ENCODE assay signal across 16 cellular contexts in genomic region chrX:149283853-149284252, GRCh38.
DNase-seq lines count a peak whose midpoint lies in the region; ATAC-seq, FAIRE-seq and TF ChIP-seq lines count a peak whose summit lies in the region.
"Had no signal": no experiment of that assay in that cellular context is flagged by ENCODE, and none has a peak within 500 bp of the region (broad histone marks: within the 10 kb centered on the region; RNA-seq: fewer than 3 reads in every experiment).

No MANE protein-coding gene starts in this region.

- no peaks in the 10 kb centered on the region for H3K36me3 Mint-ChIP-seq in activated T-cell treated with anti-CD3 and anti-CD28 coated beads, Interleukin-2, amount 50 U/mL, for 24 hours (ENCODE audit: low read depth)
- no peaks in the 10 kb centered on the region for H3K36me3 Mint-ChIP-seq in activated naive CD8-positive, alpha-beta T cell treated with anti-CD3 and anti-CD28 coated beads, Interleukin-2, amount 50 U/mL, for 24 hours (ENCODE audit: low read depth)
- H3K36me3 Mint-ChIP-seq: CD4-positive, CD25-positive, alpha-beta regulatory T cell had no signal

- no peaks in the 10 kb centered on the region for H3K4me1 ChIP-seq in A549
- H3K4me1 ChIP-seq in kidney (ENCODE audit: control insufficient read depth in 1 of 2, insufficient read depth in 1 of 2, low read depth in 1 of 2, low read length in 2 of 2), result no peaks in the 10 kb centered on the region

- peaks cover 27% of the 10 kb centered on the region for H3K4me1 Mint-ChIP-seq in activated T-cell treated with anti-CD3 and anti-CD28 coated beads, Interleukin-2, amount 50 U/mL, for 24 hours (ENCODE audit: low read depth)
- H3K4me1 Mint-ChIP-seq in activated naive CD8-positive, alpha-beta T cell treated with anti-CD3 and anti-CD28 coated beads, Interleukin-2, amount 50 U/mL, for 24 hours, result peaks cover 38% of the 10 kb centered on the region
- H3K4me1 Mint-ChIP-seq: CD4-positive, CD25-positive, alpha-beta regulatory T cell had no signal

- H3K4me2 ChIP-seq in A549, result no peak overlapping the region
- H3K4me2 ChIP-seq: BLaER1 treated with 17β-estradiol and CSF1 and Interleukin-3, amounts not matched to agents 10 nM and 100 nM had no signal

- TF ChIP-seq RAD21 in A549 (conservative IDR thresholded peaks at IDR 0.05 in 1 of 2, IDR thresholded peaks at IDR 0.05 in 1 of 2), result no peak

- POLR2A ChIA-PET in A549 (lab: Yijun Ruan, JAX), result no interaction called here
- POLR2A ChIA-PET in RWPE1 (lab: Yijun Ruan, JAX; ENCODE audit: low non-redundant PET), result no interaction called here

- no peak for ATAC-seq in A549
- ATAC-seq in activated naive CD8-positive, alpha-beta T cell treated with anti-CD3 and anti-CD28 coated beads, Interleukin-2, amount 50 U/mL, for 24 hours, result no peak
- no peak for ATAC-seq in HG03135 (IDR thresholded peaks at IDR 0.05; ENCODE audit: unreplicated experiment)

- no peak for TF ChIP-seq EP300 in A549 (IDR thresholded peaks at IDR 0.05)

- CTCF ChIA-PET in A549 (lab: Yijun Ruan, JAX), result interaction anchor here (0.8 to 1.4 kb wide), 2 partner anchors 14 to 243 kb away, joined by 3 read pairs; no protein-coding TSS in a partner anchor
- CTCF ChIA-PET in RWPE1 (lab: Yijun Ruan, JAX), result no interaction called here

- no peak overlapping the region for H3K27ac ChIP-seq in A549
- no peak overlapping the region for H3K27ac ChIP-seq in kidney (ENCODE audit: low read depth in 2 of 2, low read length in 2 of 2)
- no peak overlapping the region for H3K27ac ChIP-seq in RWPE1
- H3K27ac ChIP-seq: BLaER1 treated with 17β-estradiol and CSF1 and Interleukin-3, amounts not matched to agents 10 nM and 100 nM had no signal

- no peak for TF ChIP-seq CTCF in A549 (IDR thresholded peaks at IDR 0.05)
- no peak for TF ChIP-seq CTCF in kidney (IDR thresholded peaks at IDR 0.05; ENCODE audit: borderline replicate concordance, extremely low read depth, insufficient read depth)
- TF ChIP-seq CTCF in RWPE1 (conservative IDR thresholded peaks at IDR 0.05; ENCODE audit: low read depth), result no peak

- no peak overlapping the region for H3K9ac ChIP-seq in kidney (ENCODE audit: low read length in 2 of 2)
- H3K9ac ChIP-seq: BLaER1 treated with 17β-estradiol and CSF1 and Interleukin-3, amounts not matched to agents 10 nM and 100 nM had no signal

- FAIRE-seq in A549 (lab: Jason Lieb, UNC), result no peak
- FAIRE-seq in kidney (lab: Jason Lieb, UNC), result peak; percentile 30
- FAIRE-seq: H54, HTR-8/SVneo had no signal

- H3K9me3 ChIP-seq in A549, result no peaks in the 10 kb centered on the region
- H3K9me3 ChIP-seq in kidney (ENCODE audit: control insufficient read depth in 1 of 2, low read length in 2 of 2), result no peaks in the 10 kb centered on the region
- H3K9me3 ChIP-seq: BLaER1 treated with 17β-estradiol and CSF1 and Interleukin-3, amounts not matched to agents 10 nM and 100 nM had no signal

- TF ChIP-seq POLR2A in A549 (IDR thresholded peaks at IDR 0.05; ENCODE audit: low read length), result no peak

- intact Hi-C loops in kidney (cut with DNase I), result no loop called here

- H3K4me3 ChIP-seq in A549, result no peak overlapping the region
- H3K4me3 ChIP-seq in kidney (ENCODE audit: low read length in 2 of 2), result no peak overlapping the region
- H3K4me3 ChIP-seq: BLaER1 treated with 17β-estradiol and CSF1 and Interleukin-3, amounts not matched to agents 10 nM and 100 nM had no signal

- H3K36me3 ChIP-seq in kidney (ENCODE audit: control insufficient read depth in 1 of 2, insufficient read depth in 2 of 2, low read length in 2 of 2), result no peaks in the 10 kb centered on the region
- H3K36me3 ChIP-seq: BLaER1 treated with 17β-estradiol and CSF1 and Interleukin-3, amounts not matched to agents 10 nM and 100 nM had no signal

- H3K27me3 Mint-ChIP-seq in activated T-cell treated with anti-CD3 and anti-CD28 coated beads, Interleukin-2, amount 50 U/mL, for 24 hours, result peaks cover 32% of the 10 kb centered on the region
- H3K27me3 Mint-ChIP-seq in activated naive CD8-positive, alpha-beta T cell treated with anti-CD3 and anti-CD28 coated beads, Interleukin-2, amount 50 U/mL, for 24 hours, result no peaks in the 10 kb centered on the region

- H3K4me3 Mint-ChIP-seq in activated T-cell treated with anti-CD3 and anti-CD28 coated beads, Interleukin-2, amount 50 U/mL, for 24 hours, result no peak overlapping the region
- no peak overlapping the region for H3K4me3 Mint-ChIP-seq in activated naive CD8-positive, alpha-beta T cell treated with anti-CD3 and anti-CD28 coated beads, Interleukin-2, amount 50 U/mL, for 24 hours
- H3K4me3 Mint-ChIP-seq: CD4-positive, CD25-positive, alpha-beta regulatory T cell had no signal

- no peak for DNase-seq in activated T-cell treated with anti-CD3 and anti-CD28 coated beads, Interleukin-2, amount 50 U/mL, for 24 hours
- no peak for DNase-seq in activated T-cell treated with anti-CD3 and anti-CD28 coated beads for 4 hours
- no peak for DNase-seq in A549 (ENCODE audit: low read depth in 1 of 2, low spot score in 1 of 2)
- DNase-seq in activated naive CD8-positive, alpha-beta T cell treated with anti-CD3 and anti-CD28 coated beads, Interleukin-2, amount 50 U/mL, for 24 hours, result no peak
- DNase-seq in kidney, result no peak
- DNase-seq in RWPE1 (ENCODE audit: low spot score), result no peak
- no peak for DNase-seq in HCEC 1CT
- DNase-seq: 8988T; ACHN; CD4-positive, CD25-positive, alpha-beta regulatory T cell; DMS53; GF-D8 had no signal

- peak overlapping the region; percentile 37 for H3K27ac Mint-ChIP-seq in activated T-cell treated with anti-CD3 and anti-CD28 coated beads, Interleukin-2, amount 50 U/mL, for 24 hours
- peak overlapping the region; percentile 87 for H3K27ac Mint-ChIP-seq in activated naive CD8-positive, alpha-beta T cell treated with anti-CD3 and anti-CD28 coated beads, Interleukin-2, amount 50 U/mL, for 24 hours
- H3K27ac Mint-ChIP-seq: CD4-positive, CD25-positive, alpha-beta regulatory T cell had no signal

- no peaks in the 10 kb centered on the region for H3K9me3 Mint-ChIP-seq in activated T-cell treated with anti-CD3 and anti-CD28 coated beads, Interleukin-2, amount 50 U/mL, for 24 hours
- H3K9me3 Mint-ChIP-seq in activated naive CD8-positive, alpha-beta T cell treated with anti-CD3 and anti-CD28 coated beads, Interleukin-2, amount 50 U/mL, for 24 hours, result no peaks in the 10 kb centered on the region

TF ChIP-seq in A549, 52 proteins besides CTCF, POLR2A, EP300 and RAD21:
- no peak for TF ChIP-seq EHF (CRISPR knock-in tag; IDR thresholded peaks at IDR 0.05)
- no peak for TF ChIP-seq NFE2L2 (conservative IDR thresholded peaks at IDR 0.05; ENCODE audit: low read length)
- no peak for TF ChIP-seq CHD4 (IDR thresholded peaks at IDR 0.05; ENCODE audit: borderline replicate concordance)
- TF ChIP-seq MAFK (IDR thresholded peaks at IDR 0.05; ENCODE audit: partially characterized antibody), result peak; percentile 60
- no peak for TF ChIP-seq POLR2AphosphoS2 (conservative IDR thresholded peaks at IDR 0.05; ENCODE audit: low read length)
- TF ChIP-seq TP53 (CRISPR knock-in tag; IDR thresholded peaks at IDR 0.05), result no peak
- no peak for TF ChIP-seq NPAS2 (CRISPR knock-in tag; IDR thresholded peaks at IDR 0.05; ENCODE audit: borderline replicate concordance)
- TF ChIP-seq ZC3H11A (IDR thresholded peaks at IDR 0.05), result no peak
